In the genomic region with DNA sequence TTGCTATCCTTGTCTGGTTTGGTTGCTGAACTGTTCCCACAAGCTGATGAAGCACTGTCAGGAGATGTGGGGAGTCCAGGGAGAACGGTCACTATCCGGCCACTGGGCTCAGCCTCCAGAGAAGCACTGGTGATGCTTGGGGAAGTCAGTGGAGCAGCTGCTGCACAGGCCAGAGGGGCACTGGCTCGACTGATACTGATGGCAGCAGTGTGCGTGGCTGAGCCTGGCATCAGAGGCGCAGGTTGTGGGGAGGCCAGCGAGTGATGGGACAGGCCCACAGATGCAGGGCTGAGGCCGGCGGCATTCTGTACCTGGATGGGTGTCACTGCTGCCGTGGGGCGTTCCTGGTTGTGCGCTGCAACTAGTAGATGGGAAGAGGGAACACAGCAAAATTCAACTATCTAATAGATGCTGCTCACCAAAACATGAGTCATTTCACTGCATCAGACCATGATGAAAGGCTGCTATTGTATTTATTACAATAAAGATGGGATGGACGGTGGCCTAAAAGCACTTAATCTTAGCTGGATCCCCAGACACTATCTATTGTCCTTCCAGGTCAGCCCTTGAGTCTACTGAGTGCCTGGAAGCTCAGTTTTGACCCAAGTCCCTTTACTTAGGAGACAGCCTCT, we compare ENCODE assay signal across 1 cellular context.
TF ChIP-seq lines count a peak whose summit lies in the region.

No MANE protein-coding gene starts in this region.

TF ChIP-seq in SK-N-SH treated with all-trans-retinoic acid at 6 μM for 48 hours, 23 proteins besides CTCF, POLR2A, EP300 and RAD21 (continued from another document):
- TF ChIP-seq, protein P1, sequence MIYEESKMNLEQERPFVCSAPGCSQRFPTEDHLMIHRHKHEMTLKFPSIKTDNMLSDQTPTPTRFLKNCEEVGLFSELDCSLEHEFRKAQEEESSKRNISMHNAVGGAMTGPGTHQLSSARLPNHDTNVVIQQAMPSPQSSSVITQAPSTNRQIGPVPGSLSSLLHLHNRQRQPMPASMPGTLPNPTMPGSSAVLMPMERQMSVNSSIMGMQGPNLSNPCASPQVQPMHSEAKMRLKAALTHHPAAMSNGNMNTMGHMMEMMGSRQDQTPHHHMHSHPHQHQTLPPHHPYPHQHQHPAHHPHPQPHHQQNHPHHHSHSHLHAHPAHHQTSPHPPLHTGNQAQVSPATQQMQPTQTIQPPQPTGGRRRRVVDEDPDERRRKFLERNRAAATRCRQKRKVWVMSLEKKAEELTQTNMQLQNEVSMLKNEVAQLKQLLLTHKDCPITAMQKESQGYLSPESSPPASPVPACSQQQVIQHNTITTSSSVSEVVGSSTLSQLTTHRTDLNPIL (CRISPR knock-in tag; IDR thresholded peaks at IDR 0.05; ENCODE audit: low read depth) = no peak
- no peak for TF ChIP-seq SNAI2 (CRISPR knock-in tag; IDR thresholded peaks at IDR 0.05)
- TF ChIP-seq, protein P2, sequence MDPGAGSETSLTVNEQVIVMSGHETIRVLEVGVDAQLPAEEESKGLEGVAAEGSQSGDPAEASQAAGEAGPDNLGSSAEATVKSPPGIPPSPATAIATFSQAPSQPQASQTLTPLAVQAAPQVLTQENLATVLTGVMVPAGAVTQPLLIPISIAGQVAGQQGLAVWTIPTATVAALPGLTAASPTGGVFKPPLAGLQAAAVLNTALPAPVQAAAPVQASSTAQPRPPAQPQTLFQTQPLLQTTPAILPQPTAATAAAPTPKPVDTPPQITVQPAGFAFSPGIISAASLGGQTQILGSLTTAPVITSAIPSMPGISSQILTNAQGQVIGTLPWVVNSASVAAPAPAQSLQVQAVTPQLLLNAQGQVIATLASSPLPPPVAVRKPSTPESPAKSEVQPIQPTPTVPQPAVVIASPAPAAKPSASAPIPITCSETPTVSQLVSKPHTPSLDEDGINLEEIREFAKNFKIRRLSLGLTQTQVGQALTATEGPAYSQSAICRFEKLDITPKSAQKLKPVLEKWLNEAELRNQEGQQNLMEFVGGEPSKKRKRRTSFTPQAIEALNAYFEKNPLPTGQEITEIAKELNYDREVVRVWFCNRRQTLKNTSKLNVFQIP (CRISPR knock-in tag; IDR thresholded peaks at IDR 0.05; ENCODE audit: borderline replicate concordance, low read depth) = no peak
TF ChIP-seq in SK-N-SH treated with all-trans-retinoic acid at 6 μM for 48 hours: peak in this region for 0.
